ENCODE assay signal across 1 cellular context in genomic region chr6:30590509-30590908, GRCh38.
TF ChIP-seq lines count a peak whose summit lies in the region.

No MANE protein-coding gene starts in this region.

TF ChIP-seq in HepG2, 621 proteins besides CTCF, POLR2A, EP300 and RAD21:
- TF ChIP-seq POGZ (CRISPR knock-in tag; IDR thresholded peaks at IDR 0.05) (no peak), ZNF546 (CRISPR knock-in tag; conservative IDR thresholded peaks at IDR 0.05) (no peak), GATAD2A (CRISPR knock-in tag; IDR thresholded peaks at IDR 0.05) (no peak), NFAT5 (CRISPR knock-in tag; IDR thresholded peaks at IDR 0.05) (no peak), FOSL2 (CRISPR knock-in tag; IDR thresholded peaks at IDR 0.05) (no peak), ZBTB7A (CRISPR knock-in tag; IDR thresholded peaks at IDR 0.05) (no peak), DRAP1 (CRISPR knock-in tag; IDR thresholded peaks at IDR 0.05) (no peak), GABPA (IDR thresholded peaks at IDR 0.05; ENCODE audit: low read depth, low read length) (no peak), GABPA (CRISPR knock-in tag; IDR thresholded peaks at IDR 0.05; ENCODE audit: low read depth) (no peak), MYNN (CRISPR knock-in tag; IDR thresholded peaks at IDR 0.05; ENCODE audit: low read depth) (no peak), CBX2 (IDR thresholded peaks at IDR 0.05; ENCODE audit: low read depth, low read length) (no peak), CBX2 (CRISPR knock-in tag; IDR thresholded peaks at IDR 0.05; ENCODE audit: low read depth) (no peak), ZBTB2 (CRISPR knock-in tag; IDR thresholded peaks at IDR 0.05; ENCODE audit: low read depth) (no peak), ZNF329 (CRISPR knock-in tag; IDR thresholded peaks at IDR 0.05; ENCODE audit: low read depth) (no peak), ZNF335 (CRISPR knock-in tag; IDR thresholded peaks at IDR 0.05) (no peak), ELK4 (CRISPR knock-in tag; IDR thresholded peaks at IDR 0.05; ENCODE audit: borderline replicate concordance) (no peak), ZNF3 (CRISPR knock-in tag; IDR thresholded peaks at IDR 0.05) (no peak), SP5 (CRISPR knock-in tag; IDR thresholded peaks at IDR 0.05; ENCODE audit: borderline replicate concordance, low read depth) (no peak)
